Comparison of ENCODE assay signal across 35 cellular contexts in the genomic region with DNA sequence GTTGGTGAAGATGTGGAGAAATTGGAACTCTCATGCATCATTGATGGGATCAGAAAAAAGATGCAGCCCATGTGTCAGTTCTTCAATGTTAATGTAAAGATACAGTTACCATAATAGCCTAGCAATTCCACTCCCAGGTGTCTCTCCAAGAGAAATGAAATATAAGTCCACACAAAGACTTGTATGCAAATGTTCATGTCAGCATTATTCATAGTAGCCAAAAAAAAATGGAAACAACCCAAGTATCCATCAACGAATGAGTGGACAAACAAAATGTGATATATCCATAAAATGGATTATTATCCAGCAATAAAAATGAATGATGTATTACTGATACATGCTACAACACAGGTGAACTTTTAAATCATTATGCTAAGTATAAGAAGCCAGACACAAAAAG. TPM values are rescaled to one million over a fixed set of nuclear protein-coding genes. Genes with fewer than 3 reads are reported as not detected.
"Had no signal": no experiment of that assay in that cellular context is flagged by ENCODE, and none has a peak within 500 bp of the region (broad histone marks: within the 10 kb centered on the region; RNA-seq: fewer than 3 reads in every experiment).

No MANE protein-coding gene starts in this region.

- H3K27me3 Mint-ChIP-seq: progenitor cell of endocrine pancreas, type B pancreatic cell had no signal

- H3K9me3 Mint-ChIP-seq: natural killer cell; nephron; neural progenitor cell; stimulated activated memory B cell treated with anti-CD40 and anti-IgM and Interleukin-4, amounts not matched to agents 10 μg/mL and 1 μg/mL and 100 μg/mL, for 72 hours; stimulated activated naive CD8-positive, alpha-beta T cell treated with anti-CD3 and anti-CD28 coated beads, Interleukin-15, amount 100 ng/mL, for 72 hours had no signal

- H3K9me3 ChIP-seq: ovary, psoas muscle, spleen, suprapubic skin, testis, tibial artery, transverse colon, upper lobe of right lung, uterus had no signal

- H3K4me3 Mint-ChIP-seq: natural killer cell; nephron; neural progenitor cell; stimulated activated memory B cell treated with anti-CD40 and anti-IgM and Interleukin-4, amounts not matched to agents 10 μg/mL and 1 μg/mL and 100 μg/mL, for 72 hours; stimulated activated naive CD8-positive, alpha-beta T cell treated with anti-CD3 and anti-CD28 coated beads, Interleukin-15, amount 100 ng/mL, for 72 hours; type B pancreatic cell had no signal

- H3K4me1 Mint-ChIP-seq: stimulated activated memory B cell treated with anti-CD40 and anti-IgM and Interleukin-4, amounts not matched to agents 10 μg/mL and 1 μg/mL and 100 μg/mL, for 72 hours had no signal

- DNase-seq: natural killer cell; occipital lobe; ovary; posterior cingulate gyrus; psoas muscle; right cardiac atrium; spleen; stimulated activated CD4-positive, alpha-beta T cell treated with anti-CD3 and anti-CD28 coated beads, Interleukin-12 subunit alpha, Interleukin-12 subunit beta, amount 100 ng/mL, for 4 hours; stimulated activated CD4-positive, alpha-beta T cell treated with anti-CD3 and anti-CD28 coated beads, Interleukin-1b, Interleukin-23, amount 100 ng/mL, for 48 hours; stimulated activated CD4-positive, alpha-beta T cell treated with anti-CD3 and anti-CD28 coated beads, Interleukin-4, amount 100 ng/mL, for 1 hour; stimulated activated CD4-positive, alpha-beta T cell treated with anti-CD3 and anti-CD28 coated beads, Interleukin-4, amount 100 ng/mL, for 4 hours; stimulated activated CD8-positive, alpha-beta memory T cell treated with anti-CD3 and anti-CD28 coated beads, Interleukin-4, amount 100 ng/mL, for 48 hours; stimulated activated naive CD4-positive, alpha-beta T cell; stimulated activated naive CD8-positive, alpha-beta T cell treated with anti-CD3 and anti-CD28 coated beads, Interleukin-15, amount 100 ng/mL, for 72 hours; stimulated activated naive CD8-positive, alpha-beta T cell treated with anti-CD3 and anti-CD28 coated beads, Interleukin-15, Interleukin-2, amounts not matched to agents 100 U/mL and 50 U/mL, for 24 hours; substantia nigra; testis; tibial artery; transverse colon; upper lobe of right lung; uterus had no signal

- H3K36me3 Mint-ChIP-seq: natural killer cell; neural progenitor cell; stimulated activated memory B cell treated with anti-CD40 and anti-IgM and Interleukin-4, amounts not matched to agents 10 μg/mL and 1 μg/mL and 100 μg/mL, for 72 hours; type B pancreatic cell had no signal

- H3K27ac ChIP-seq: neural progenitor cell, ovary, parathyroid adenoma, psoas muscle, skin epidermis, spleen, suprapubic skin, testis, tibial artery, transverse colon, upper lobe of right lung, uterus had no signal

- H3K9ac ChIP-seq: neural progenitor cell, parathyroid adenoma had no signal

- ATAC-seq: natural killer cell; psoas muscle; right cardiac atrium; sciatic nerve; stimulated activated memory B cell treated with anti-CD40 and anti-IgM and Interleukin-4, amounts not matched to agents 10 μg/mL and 1 μg/mL and 100 μg/mL, for 72 hours; stimulated activated naive CD8-positive, alpha-beta T cell treated with anti-CD3 and anti-CD28 coated beads, Interleukin-15, amount 100 ng/mL, for 72 hours; stimulated activated naive CD8-positive, alpha-beta T cell treated with anti-CD3 and anti-CD28 coated beads, Interleukin-15, Interleukin-2, amounts not matched to agents 100 U/mL and 50 U/mL, for 24 hours; upper lobe of right lung had no signal

- H3K4me2 ChIP-seq: neural progenitor cell, smooth muscle cell had no signal

- H3K27me3 ChIP-seq: neural progenitor cell, ovary, spleen, suprapubic skin, testis, tibial artery, transverse colon, upper lobe of right lung, uterus had no signal

- H3K4me1 ChIP-seq: parathyroid adenoma, psoas muscle, spleen, suprapubic skin, testis, tibial artery, transverse colon, upper lobe of right lung, uterus had no signal

- H3K4me3 ChIP-seq: neural progenitor cell, ovary, psoas muscle, skin epidermis, smooth muscle cell, spleen, suprapubic skin, testis, tibial artery, transverse colon, upper lobe of right lung, uterus had no signal

- H2AFZ ChIP-seq: neural progenitor cell, parathyroid adenoma had no signal

- H3K36me3 ChIP-seq: neural progenitor cell, ovary, spleen, suprapubic skin, tibial artery, transverse colon, upper lobe of right lung, uterus had no signal

- H3K27ac Mint-ChIP-seq: natural killer cell; nephron; neural progenitor cell; progenitor cell of endocrine pancreas; stimulated activated memory B cell treated with anti-CD40 and anti-IgM and Interleukin-4, amounts not matched to agents 10 μg/mL and 1 μg/mL and 100 μg/mL, for 72 hours; stimulated activated naive CD8-positive, alpha-beta T cell treated with anti-CD3 and anti-CD28 coated beads, Interleukin-15, amount 100 ng/mL, for 72 hours; type B pancreatic cell had no signal

RNA-seq across cellular contexts. Expression of a gene that starts 38.7 kb away (rescaled TPM):
- total RNA-seq: natural killer cell, occipital lobe, osteoblast, ovary, progenitor cell of endocrine pancreas, psoas muscle, renal cortical epithelial cell, right cardiac atrium, sciatic nerve, smooth muscle cell, spleen, suprapubic skin, transverse colon, upper lobe of right lung, urinary bladder, uterus had no signal
- polyA plus RNA-seq: neural cell, ovary, psoas muscle, smooth muscle cell, spleen, urinary bladder had no signal

RNA-seq across cellular contexts. Expression of a gene that starts 55.5 kb away (rescaled TPM):
- total RNA-seq: osteoblast, renal cortical epithelial cell, transverse colon, upper lobe of right lung, urinary bladder had no signal
- polyA plus RNA-seq: urinary bladder had no signal
